In the genomic region with DNA sequence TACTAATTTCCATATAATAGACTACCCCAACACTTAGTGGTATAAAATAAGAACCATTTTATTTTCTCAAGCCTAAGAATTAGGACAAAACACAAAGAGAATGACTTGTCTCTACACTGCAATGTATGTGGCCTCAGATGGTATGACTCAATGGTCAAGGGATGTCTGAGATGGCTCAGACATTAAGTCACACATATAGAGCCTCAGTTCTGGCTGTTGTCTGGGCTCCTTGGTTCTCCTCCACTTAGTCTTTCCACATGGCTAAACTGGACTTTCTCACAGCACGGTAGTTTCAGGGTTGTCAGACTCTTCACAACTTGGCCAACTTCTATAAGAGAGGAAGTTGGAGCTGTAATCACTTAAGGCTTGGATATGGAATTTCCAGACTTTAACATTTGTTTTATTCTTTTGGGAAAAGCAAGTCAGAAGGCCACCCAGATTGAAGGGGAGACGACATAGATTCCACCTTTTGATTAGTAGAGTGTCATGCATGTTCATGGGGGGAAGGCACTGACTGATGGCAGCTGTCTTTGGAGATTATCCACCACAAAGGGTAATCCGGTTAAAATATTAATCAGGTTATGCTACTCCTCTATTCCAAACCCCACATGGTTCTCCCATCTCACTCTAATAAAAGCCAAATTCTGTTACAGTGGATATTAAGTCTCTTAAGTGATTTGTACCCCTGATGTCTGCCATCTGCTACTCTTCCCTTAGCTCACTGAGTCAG, we compare ENCODE assay signal across 14 cellular contexts. TPM values are rescaled to one million over a fixed set of nuclear protein-coding genes. Genes with fewer than 3 reads are reported as not detected.
DNase-seq lines count a peak whose midpoint lies in the region; FAIRE-seq and TF ChIP-seq lines count a peak whose summit lies in the region.
"Had no signal": no experiment of that assay in that cellular context is flagged by ENCODE, and none has a peak within 500 bp of the region (broad histone marks: within the 10 kb centered on the region; RNA-seq: fewer than 3 reads in every experiment).

No MANE protein-coding gene starts in this region.

- peak; percentile 66 for FAIRE-seq in GM12891 (lab: Jason Lieb, UNC)

- H3K4me3 ChIP-seq in skeletal muscle cell (ENCODE audit: low read depth, low read length): no peak overlapping the region
- no peak overlapping the region for H3K4me3 ChIP-seq in ascending aorta
- no peak overlapping the region for H3K4me3 ChIP-seq in uterus

- no peak for TF ChIP-seq POLR2A in GM12891 (IDR thresholded peaks at IDR 0.05; ENCODE audit: low read depth, low read length)
- TF ChIP-seq POLR2A in uterus (IDR thresholded peaks at IDR 0.05): no peak

- H3K4me3 Mint-ChIP-seq in activated naive CD4-positive, alpha-beta T cell treated with anti-CD3 and anti-CD28 coated beads for 36 hours: no peak overlapping the region
- H3K4me3 Mint-ChIP-seq in osteocyte (ENCODE audit: unreplicated experiment): no peak overlapping the region
- H3K4me3 Mint-ChIP-seq: activated CD4-positive, alpha-beta T cell treated with anti-CD3 and anti-CD28 coated beads for 36 hours; naive thymus-derived CD4-positive, alpha-beta T cell; stimulated activated naive CD8-positive, alpha-beta T cell treated with anti-CD3 and anti-CD28 coated beads, Interleukin-15, amount 100 ng/mL, for 72 hours had no signal

- DNase-seq in GM12891 (ENCODE audit: insufficient read length, low spot score) (no peak), M059J (ENCODE audit: low read depth) (peak; percentile 83), dedifferentiated amniotic fluid mesenchymal stem cell (ENCODE audit: extremely low spot score) (peak; percentile 61), skeletal muscle cell (ENCODE audit: low read depth) (peak; percentile 80), osteocyte (ENCODE audit: extremely low spot score, unreplicated experiment) (no peak), ascending aorta (ENCODE audit: low spot score in 2 of 2) (no peak), uterus (no peak)
- DNase-seq in activated naive CD4-positive, alpha-beta T cell treated with anti-CD3 and anti-CD28 coated beads for 36 hours: no peak
- DNase-seq: activated CD4-positive, alpha-beta T cell treated with anti-CD3 and anti-CD28 coated beads for 36 hours; COR-L47; naive thymus-derived CD4-positive, alpha-beta T cell; NCI-H510A treated with DMSO at 0.1 percent for 48 hours; SIG-M5; stimulated activated naive CD8-positive, alpha-beta T cell treated with anti-CD3 and anti-CD28 coated beads, Interleukin-15, amount 100 ng/mL, for 72 hours had no signal

- no peaks in the 10 kb centered on the region for H3K27me3 Mint-ChIP-seq in activated naive CD4-positive, alpha-beta T cell treated with anti-CD3 and anti-CD28 coated beads for 36 hours (ENCODE audit: low read depth)
- H3K27me3 Mint-ChIP-seq in osteocyte (ENCODE audit: unreplicated experiment): no peaks in the 10 kb centered on the region
- H3K27me3 Mint-ChIP-seq: stimulated activated naive CD8-positive, alpha-beta T cell treated with anti-CD3 and anti-CD28 coated beads, Interleukin-15, amount 100 ng/mL, for 72 hours had no signal

- H3K36me3 Mint-ChIP-seq in activated naive CD4-positive, alpha-beta T cell treated with anti-CD3 and anti-CD28 coated beads for 36 hours (ENCODE audit: low read depth): no peaks in the 10 kb centered on the region
- no peaks in the 10 kb centered on the region for H3K36me3 Mint-ChIP-seq in osteocyte (ENCODE audit: unreplicated experiment)
- H3K36me3 Mint-ChIP-seq: naive thymus-derived CD4-positive, alpha-beta T cell had no signal

- H3K4me1 Mint-ChIP-seq in activated naive CD4-positive, alpha-beta T cell treated with anti-CD3 and anti-CD28 coated beads for 36 hours (ENCODE audit: low read depth): peaks cover 5% of the 10 kb centered on the region
- H3K4me1 Mint-ChIP-seq in osteocyte (ENCODE audit: unreplicated experiment): peaks cover 28% of the 10 kb centered on the region
- H3K4me1 Mint-ChIP-seq: stimulated activated naive CD8-positive, alpha-beta T cell treated with anti-CD3 and anti-CD28 coated beads, Interleukin-15, amount 100 ng/mL, for 72 hours had no signal

- H3K27me3 ChIP-seq in ascending aorta (no peaks in the 10 kb centered on the region), uterus (no peaks in the 10 kb centered on the region)

- no peak for TF ChIP-seq CTCF in osteocyte (IDR thresholded peaks at IDR 0.05)
- no peak for TF ChIP-seq CTCF in ascending aorta (IDR thresholded peaks at IDR 0.05)
- no peak for TF ChIP-seq CTCF in uterus (IDR thresholded peaks at IDR 0.05)

- no peaks in the 10 kb centered on the region for H3K36me3 ChIP-seq in ascending aorta
- no peaks in the 10 kb centered on the region for H3K36me3 ChIP-seq in uterus

- H3K27ac Mint-ChIP-seq in activated naive CD4-positive, alpha-beta T cell treated with anti-CD3 and anti-CD28 coated beads for 36 hours: no peak overlapping the region
- no peak overlapping the region for H3K27ac Mint-ChIP-seq in osteocyte (ENCODE audit: unreplicated experiment)
- H3K27ac Mint-ChIP-seq: activated CD4-positive, alpha-beta T cell treated with anti-CD3 and anti-CD28 coated beads for 36 hours; naive thymus-derived CD4-positive, alpha-beta T cell; stimulated activated naive CD8-positive, alpha-beta T cell treated with anti-CD3 and anti-CD28 coated beads, Interleukin-15, amount 100 ng/mL, for 72 hours had no signal

- H3K27ac ChIP-seq in ascending aorta (peak overlapping the region in 1 of 2 donors; percentile 7), uterus (no peak overlapping the region)

- peaks cover 0 to 6% of the 10 kb centered on the region in 2 donors for H3K4me1 ChIP-seq in ascending aorta
- H3K4me1 ChIP-seq in uterus: no peaks in the 10 kb centered on the region

- no peaks in the 10 kb centered on the region for H3K9me3 ChIP-seq in ascending aorta
- no peaks in the 10 kb centered on the region for H3K9me3 ChIP-seq in uterus

- no peaks in the 10 kb centered on the region for H3K9me3 Mint-ChIP-seq in activated naive CD4-positive, alpha-beta T cell treated with anti-CD3 and anti-CD28 coated beads for 36 hours
- H3K9me3 Mint-ChIP-seq in osteocyte (ENCODE audit: unreplicated experiment): no peaks in the 10 kb centered on the region
- H3K9me3 Mint-ChIP-seq: stimulated activated naive CD8-positive, alpha-beta T cell treated with anti-CD3 and anti-CD28 coated beads, Interleukin-15, amount 100 ng/mL, for 72 hours had no signal

- CTCF ChIA-PET in activated naive CD4-positive, alpha-beta T cell treated with anti-CD3 and anti-CD28 coated beads for 36 hours (lab: Charles Lee): interaction anchor here (0.9 kb wide), 1 partner anchor 10 kb away, joined by 3 read pairs; no protein-coding TSS in a partner anchor

- intact Hi-C loops in activated naive CD4-positive, alpha-beta T cell treated with anti-CD3 and anti-CD28 coated beads for 36 hours (cut with micrococcal nuclease): no loop called here
- intact Hi-C loops in ascending aorta (cut with DNase I): loop anchor here (10.0 kb wide), 2 partner anchors 421 to 1199 kb away; a partner anchor contains a TSS
- intact Hi-C loops in uterus (cut with DNase I; ENCODE audit: low total_unique reads): no loop called here

TF ChIP-seq in GM12891, 5 proteins besides CTCF, POLR2A, EP300 and RAD21:
- no peak for TF ChIP-seq POU2F2 (IDR thresholded peaks at IDR 0.05; ENCODE audit: low read depth, low read length)
- TF ChIP-seq POLR2AphosphoS5 (IDR thresholded peaks at IDR 0.05; ENCODE audit: low read depth, low read length): no peak
- TF ChIP-seq PAX5 (IDR thresholded peaks at IDR 0.05; ENCODE audit: insufficient read depth, low read length, severe bottlenecking): no peak
- TF ChIP-seq SPI1 (IDR thresholded peaks at IDR 0.05; ENCODE audit: low read depth, low read length): no peak
- TF ChIP-seq TAF1 (IDR thresholded peaks at IDR 0.05; ENCODE audit: low read depth, low read length): no peak

RNA-seq across cellular contexts. Expression of a gene that starts 9.4 kb away (rescaled TPM):
- 7.3 TPM for polyA plus RNA-seq in GM12891 (2012; ENCODE audit: low read depth, missing spikeins)
- 8.1 and 9.0 TPM in 2 replicates for total RNA-seq in M059J (2014; rRNA removed; shearing (Covaris generic))
- under 1 TPM; 0.19 to 0.52 TPM for total RNA-seq in activated naive CD4-positive, alpha-beta T cell treated with anti-CD3 and anti-CD28 coated beads for 36 hours
- 3.8 TPM in 2 replicates for total RNA-seq in osteocyte
- total RNA-seq in ascending aorta: 11.5 TPM
- 1 to 10 TPM; 2.3 to 9.8 (median 5.1) TPM for total RNA-seq in uterus

Comparison
In these comparisons a context has a peak if more than half of its experiments do, and no peak if none do; other contexts are left out.
1. DNase-seq: peak in M059J (single experiment), dedifferentiated amniotic fluid mesenchymal stem cell (single experiment) and skeletal muscle cell (single experiment); none in GM12891 (single experiment), activated naive CD4-positive, alpha-beta T cell treated with anti-CD3 and anti-CD28 coated beads for 36 hours (single experiment), osteocyte (single experiment), ascending aorta (0 of 2) and uterus (0 of 2).